ENCODE assay signal across 1 cellular context in genomic region chrX:16123222-16123786, GRCh38.
A peak's percentile ranks its signal among the peaks of the same experiment; 100 is the strongest.
TF ChIP-seq lines count a peak whose summit lies in the region.

Gene GRPR, plus strand, starts transcription at chrX:16123565. Its CDS starts 389 bp downstream, at chrX:16123954.

TF ChIP-seq in IMR-90, 13 proteins besides CTCF, POLR2A, EP300 and RAD21 (continued from another document):
- no peak for TF ChIP-seq ELK1 (IDR thresholded peaks at IDR 0.05; ENCODE audit: borderline replicate concordance, low read depth, low read length)
- TF ChIP-seq SMC3 (IDR thresholded peaks at IDR 0.05; ENCODE audit: low read depth, low read length) = peak; percentile 82
- TF ChIP-seq MAZ (IDR thresholded peaks at IDR 0.05; ENCODE audit: borderline replicate concordance, low read depth, low read length) = no peak
- no peak for TF ChIP-seq FOS (IDR thresholded peaks at IDR 0.05; ENCODE audit: low read depth, low read length)
- TF ChIP-seq NFE2L2 (IDR thresholded peaks at IDR 0.05; ENCODE audit: low read depth, low read length) = no peak
- no peak for TF ChIP-seq MAFK (IDR thresholded peaks at IDR 0.05; ENCODE audit: low read depth, low read length)
TF ChIP-seq in IMR-90: peak in this region for 1.
